ENCODE assay signal across 10 cellular contexts in the genomic region with DNA sequence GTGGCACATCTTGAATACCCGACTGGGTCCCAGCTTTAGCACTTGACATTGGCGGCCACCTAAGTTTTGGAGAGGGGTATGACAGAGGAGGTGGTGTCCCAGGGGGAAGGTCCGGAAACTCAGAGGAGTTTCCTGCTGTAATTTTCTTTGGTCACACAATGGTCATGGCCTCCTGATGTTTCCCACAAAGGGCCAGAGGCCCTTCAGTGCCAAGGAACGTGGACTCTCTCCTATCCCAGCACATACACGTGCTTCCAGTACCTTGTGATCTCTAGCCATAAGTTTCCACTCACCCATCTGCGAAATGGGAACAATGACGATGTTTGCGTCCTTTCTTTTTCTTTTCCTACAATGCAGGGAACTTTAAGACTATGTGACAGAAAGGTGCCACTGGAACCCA. TPM values are rescaled to one million over a fixed set of nuclear protein-coding genes. Genes with fewer than 3 reads are reported as not detected.
DNase-seq lines count a peak whose midpoint lies in the region; ATAC-seq and TF ChIP-seq lines count a peak whose summit lies in the region.
"Had no signal": no experiment of that assay in that cellular context is flagged by ENCODE, and none has a peak within 500 bp of the region (broad histone marks: within the 10 kb centered on the region; RNA-seq: fewer than 3 reads in every experiment).

No MANE protein-coding gene starts in this region.

- peak overlapping the region; percentile 72 for H3K18ac ChIP-seq in trophoblast cell (ENCODE audit: low read length)

- no peak overlapping the region for H4K12ac ChIP-seq in trophoblast cell (ENCODE audit: low read depth, low read length)

- H3K4me3 ChIP-seq in endodermal cell (ENCODE audit: low read length) (no peak overlapping the region), trophoblast cell (ENCODE audit: low read depth, low read length) (no peak overlapping the region)

- H3K79me1 ChIP-seq in trophoblast cell (ENCODE audit: low read length) = peaks cover 39% of the 10 kb centered on the region

- DNase-seq in CD4-positive, alpha-beta T cell = no peak
- no peak for DNase-seq in RWPE1 (ENCODE audit: low spot score)
- no peak for DNase-seq in endodermal cell
- no peak for DNase-seq in trophoblast cell
- DNase-seq in NCI-H1105 (lab: John Stamatoyannopoulos, UW) = no peak
- DNase-seq in GOT3 (lab: John Stamatoyannopoulos, UW) = no peak
- DNase-seq: NCI-H1105 treated with DMSO at 0.1 percent for 48 hours; stimulated activated CD4-positive, alpha-beta T cell treated with anti-CD3 and anti-CD28 coated beads, Interleukin-4, amount 100 ng/mL, for 1 hour had no signal

- H3K27me3 ChIP-seq in CD4-positive, alpha-beta T cell (ENCODE audit: control insufficient read depth, insufficient read depth, low read length) = no peaks in the 10 kb centered on the region
- no peaks in the 10 kb centered on the region for H3K27me3 ChIP-seq in endodermal cell (ENCODE audit: control insufficient read depth, insufficient read depth, low read length, poor library complexity, severe bottlenecking)
- H3K27me3 ChIP-seq in trophoblast cell (ENCODE audit: insufficient read depth, low read length) = no peaks in the 10 kb centered on the region

- H4K8ac ChIP-seq in trophoblast cell (ENCODE audit: low read depth, low read length) = peak overlapping the region; percentile 50

- no peak overlapping the region for H2AFZ ChIP-seq in trophoblast cell (ENCODE audit: insufficient read depth, low read length, poor library complexity)

- POLR2A ChIA-PET in CD4-positive, alpha-beta T cell (lab: Charles Lee) = interaction anchor here (5.3 kb wide), 1 partner anchor 9 kb away, joined by 20 read pairs; no protein-coding TSS in a partner anchor
- POLR2A ChIA-PET in RWPE1 (lab: Yijun Ruan, JAX; ENCODE audit: low non-redundant PET) = no interaction called here

- H3K9me3 Mint-ChIP-seq in CD4-positive, alpha-beta T cell = no peaks in the 10 kb centered on the region
- peaks cover 4% of the 10 kb centered on the region for H3K9me3 Mint-ChIP-seq in endodermal cell

- intact Hi-C loops in CD4-positive, alpha-beta T cell (cut with DNase I, micrococcal nuclease) = no loop called here

- H3K27ac ChIP-seq in CD4-positive, alpha-beta T cell (ENCODE audit: low read depth, low read length) = no peak overlapping the region
- H3K27ac ChIP-seq in RWPE1 (peak overlapping the region; percentile 84), endodermal cell (ENCODE audit: low read depth, low read length) (no peak overlapping the region), trophoblast cell (ENCODE audit: low read depth, low read length) (peak overlapping the region; percentile 91)

- no peak overlapping the region for H3K4me3 Mint-ChIP-seq in CD4-positive, alpha-beta T cell
- H3K4me3 Mint-ChIP-seq in endodermal cell = no peak overlapping the region

- H2BK12ac ChIP-seq in trophoblast cell (ENCODE audit: low read length) = peak overlapping the region; percentile 43

- peak overlapping the region; percentile 87 for H2BK5ac ChIP-seq in trophoblast cell (ENCODE audit: low read depth, low read length, poor library complexity)

- no peak overlapping the region for H3K9ac ChIP-seq in endodermal cell (ENCODE audit: extremely low read depth, low read length, poor library complexity, severe bottlenecking)
- peak overlapping the region; percentile 20 for H3K9ac ChIP-seq in trophoblast cell (ENCODE audit: low read length)

- no peak overlapping the region for H3K23ac ChIP-seq in trophoblast cell (ENCODE audit: low read length)

- 90 to 91% methylated on average over 7 to 8 of the region's 8 CpGs for WGBS in endodermal cell (ENCODE audit: insufficient coverage in 1 of 2, insufficient read length in 1 of 2), 2 experiments
- no CpG with 5 or more reads among the region's 8 CpGs for WGBS in trophoblast cell (ENCODE audit: extremely low coverage, insufficient coverage, insufficient read length)

- H3K27ac Mint-ChIP-seq in CD4-positive, alpha-beta T cell = peak overlapping the region; percentile 87
- H3K27ac Mint-ChIP-seq in endodermal cell = peak overlapping the region; percentile 84

- H3K14ac ChIP-seq in trophoblast cell (ENCODE audit: low read length) = peak overlapping the region; percentile 11

- TF ChIP-seq CTCF in CD4-positive, alpha-beta T cell (IDR thresholded peaks at IDR 0.05) = no peak
- TF ChIP-seq CTCF in RWPE1 (conservative IDR thresholded peaks at IDR 0.05; ENCODE audit: low read depth) (no peak), endodermal cell (conservative IDR thresholded peaks at IDR 0.05) (no peak)

- H3K36me3 Mint-ChIP-seq in CD4-positive, alpha-beta T cell (ENCODE audit: low read depth) = peaks cover 81% of the 10 kb centered on the region
- H3K36me3 Mint-ChIP-seq in endodermal cell (ENCODE audit: low read depth) = peaks cover 57% of the 10 kb centered on the region

- H3K36me3 ChIP-seq in endodermal cell (ENCODE audit: control insufficient read depth, insufficient read depth, low read length) (peaks cover 59% of the 10 kb centered on the region), trophoblast cell (ENCODE audit: control insufficient read depth in 1 of 2, insufficient read depth in 2 of 2, low read length in 2 of 2) (peaks cover 40 to 58% of the 10 kb centered on the region in 2 experiments)

- no peak for ATAC-seq in CD4-positive, alpha-beta T cell (ENCODE audit: poor library complexity)
- ATAC-seq in GM18502 (IDR thresholded peaks at IDR 0.05; ENCODE audit: poor library complexity, unreplicated experiment) (no peak), HG02970 (IDR thresholded peaks at IDR 0.05; ENCODE audit: low FRiP score, unreplicated experiment) (no peak)

- H3K4me1 ChIP-seq in endodermal cell (ENCODE audit: control insufficient read depth, insufficient read depth, low read length) = peaks cover 7% of the 10 kb centered on the region
- H3K4me1 ChIP-seq in trophoblast cell (ENCODE audit: control insufficient read depth in 1 of 2, insufficient read depth in 2 of 2, low read length in 2 of 2) = peaks cover 45 to 51% of the 10 kb centered on the region in 2 experiments

- no peaks in the 10 kb centered on the region for H3K27me3 Mint-ChIP-seq in CD4-positive, alpha-beta T cell
- peaks cover 56% of the 10 kb centered on the region for H3K27me3 Mint-ChIP-seq in endodermal cell (ENCODE audit: insufficient read depth)

- peak overlapping the region; percentile 41 for H3K4ac ChIP-seq in trophoblast cell (ENCODE audit: low read depth, low read length)

- peaks cover 71% of the 10 kb centered on the region for H3K4me1 Mint-ChIP-seq in CD4-positive, alpha-beta T cell (ENCODE audit: low read depth)
- peaks cover 15% of the 10 kb centered on the region for H3K4me1 Mint-ChIP-seq in endodermal cell

- H3K9me3 ChIP-seq in CD4-positive, alpha-beta T cell (ENCODE audit: control insufficient read depth, low read length) = no peaks in the 10 kb centered on the region
- no peaks in the 10 kb centered on the region for H3K9me3 ChIP-seq in endodermal cell (ENCODE audit: control insufficient read depth, low read length)
- no peaks in the 10 kb centered on the region for H3K9me3 ChIP-seq in trophoblast cell (ENCODE audit: insufficient read depth, low read depth, low read length)

- H4K91ac ChIP-seq in trophoblast cell (ENCODE audit: low read depth, low read length) = peak overlapping the region; percentile 62

- peak overlapping the region; percentile 57 for H2AK5ac ChIP-seq in trophoblast cell (ENCODE audit: low read length)

- no peak overlapping the region for H3K4me2 ChIP-seq in trophoblast cell (ENCODE audit: low read length)

- H2BK120ac ChIP-seq in trophoblast cell (ENCODE audit: insufficient read depth, low read length, poor library complexity) = peak overlapping the region; percentile 66

- CTCF ChIA-PET in CD4-positive, alpha-beta T cell (lab: Charles Lee) = interaction anchor here (1.7 kb wide), 1 partner anchor 13 kb away, joined by 8 read pairs; the partner anchor contains the start of gene CAPN2
- CTCF ChIA-PET in RWPE1 (lab: Yijun Ruan, JAX) = no interaction called here

- peaks cover 24% of the 10 kb centered on the region for H3K79me2 ChIP-seq in trophoblast cell (ENCODE audit: control insufficient read depth, insufficient read depth, low read length, poor library complexity)

RNA-seq across cellular contexts. Expression of gene CAPN2, which starts 13.2 kb away (rescaled TPM):
- total RNA-seq in CD4-positive, alpha-beta T cell = 100 to 1,000 TPM; 110 to 114 TPM
- total RNA-seq in endodermal cell = 10 to 100 TPM; 49.2 to 49.7 TPM
- polyA plus RNA-seq in endodermal cell (2013, experiment 1 of 2) = 71.5 TPM
- 75.9 TPM for polyA plus RNA-seq in endodermal cell (2013, experiment 2 of 2)
- 161 and 169 TPM in 2 replicates for polyA plus RNA-seq in trophoblast cell (2013)

Comparison
In these comparisons a context has a peak if more than half of its experiments do, and no peak if none do; other contexts are left out.
1. H3K27ac ChIP-seq: peak in RWPE1 (single experiment) and trophoblast cell (single experiment); none in CD4-positive, alpha-beta T cell (single experiment) and endodermal cell (single experiment).